Comparison of ENCODE assay signal across 29 cellular contexts in genomic region chr10:7928511-7928910, GRCh38.
"Had no signal": no experiment of that assay in that cellular context is flagged by ENCODE, and none has a peak within 500 bp of the region (broad histone marks: within the 10 kb centered on the region; RNA-seq: fewer than 3 reads in every experiment).

No MANE protein-coding gene starts in this region.

- ATAC-seq: natural killer cell; psoas muscle; right cardiac atrium; right lobe of liver; stimulated activated effector memory CD8-positive, alpha-beta T cell treated with anti-CD3 and anti-CD28 coated beads, Interleukin-12 subunit alpha, Interleukin-12 subunit beta, amount 100 ng/mL, for 72 hours; stimulated activated naive B cell treated with anti-CD40 and anti-IgM and Interleukin-4, amounts not matched to agents 10 μg/mL and 1 μg/mL and 100 μg/mL, for 72 hours had no signal

- H3K36me3 Mint-ChIP-seq: natural killer cell; neural progenitor cell; stimulated activated effector memory CD8-positive, alpha-beta T cell treated with anti-CD3 and anti-CD28 coated beads, Interleukin-12 subunit alpha, Interleukin-12 subunit beta, amount 100 ng/mL, for 72 hours; stimulated activated naive B cell treated with anti-CD40 and anti-IgM and Interleukin-4, amounts not matched to agents 10 μg/mL and 1 μg/mL and 100 μg/mL, for 72 hours had no signal

- H3K4me2 ChIP-seq: neural progenitor cell had no signal

- H3K27ac ChIP-seq: neural progenitor cell, ovary, parathyroid adenoma, psoas muscle, right lobe of liver, sigmoid colon, stomach, thoracic aorta, thyroid gland, tibial nerve, upper lobe of left lung, vagina had no signal

- H3K27me3 ChIP-seq: neural progenitor cell, ovary, right lobe of liver, sigmoid colon, stomach, thyroid gland, tibial nerve, upper lobe of left lung, vagina had no signal

- H3K9me3 Mint-ChIP-seq: natural killer cell; nephron; neural progenitor cell; stimulated activated effector memory CD8-positive, alpha-beta T cell treated with anti-CD3 and anti-CD28 coated beads, Interleukin-12 subunit alpha, Interleukin-12 subunit beta, amount 100 ng/mL, for 72 hours; stimulated activated naive B cell treated with anti-CD40 and anti-IgM and Interleukin-4, amounts not matched to agents 10 μg/mL and 1 μg/mL and 100 μg/mL, for 72 hours; stimulated activated naive CD8-positive, alpha-beta T cell treated with anti-CD3 and anti-CD28 coated beads, Interleukin-15, Interleukin-2, amounts not matched to agents 100 ng/mL and 50 ng/mL, for 24 hours had no signal

- H3K4me1 ChIP-seq: neural progenitor cell, stomach, tibial nerve, upper lobe of left lung, vagina had no signal

- H3K36me3 ChIP-seq: neural progenitor cell, ovary, right lobe of liver, sigmoid colon, stomach, thoracic aorta, thyroid gland, tibial nerve, upper lobe of left lung, vagina had no signal

- H2AFZ ChIP-seq: neural progenitor cell, parathyroid adenoma had no signal

- H3K4me3 Mint-ChIP-seq: natural killer cell; nephron; neural progenitor cell; stimulated activated effector memory CD8-positive, alpha-beta T cell treated with anti-CD3 and anti-CD28 coated beads, Interleukin-12 subunit alpha, Interleukin-12 subunit beta, amount 100 ng/mL, for 72 hours; stimulated activated naive B cell treated with anti-CD40 and anti-IgM and Interleukin-4, amounts not matched to agents 10 μg/mL and 1 μg/mL and 100 μg/mL, for 72 hours; stimulated activated naive CD8-positive, alpha-beta T cell treated with anti-CD3 and anti-CD28 coated beads, Interleukin-15, Interleukin-2, amounts not matched to agents 100 ng/mL and 50 ng/mL, for 24 hours had no signal

- FAIRE-seq: urothelium cell line had no signal

- DNase-seq: natural killer cell; occipital lobe; ovary; posterior cingulate gyrus; psoas muscle; right cardiac atrium; right lobe of liver; sigmoid colon; small intestine; stimulated activated CD4-positive, alpha-beta T cell treated with anti-CD3 and anti-CD28 coated beads, Interleukin-15, amount 100 ng/mL, for 24 hours; stimulated activated CD4-positive, alpha-beta T cell treated with anti-CD3 and anti-CD28 coated beads, Interleukin-2, amount 100 ng/mL, for 24 hours; stimulated activated CD4-positive, alpha-beta T cell treated with anti-CD3 and anti-CD28 coated beads, Interleukin-2, amount 100 ng/mL, for 48 hours; stimulated activated CD4-positive, alpha-beta T cell treated with anti-CD3 and anti-CD28 coated beads, Interleukin-4, amount 100 ng/mL, for 24 hours; stimulated activated naive B cell treated with anti-CD40 and anti-IgM and Interleukin-4, amounts not matched to agents 10 μg/mL and 1 μg/mL and 100 μg/mL, for 72 hours; stimulated activated naive CD4-positive, alpha-beta T cell treated with Interleukin-2 at 50 U/mL for 16 hours; stomach; thyroid gland; trophoblast cell; upper lobe of left lung had no signal

- H3K27me3 Mint-ChIP-seq: progenitor cell of endocrine pancreas; stimulated activated naive B cell treated with anti-CD40 and anti-IgM and Interleukin-4, amounts not matched to agents 10 μg/mL and 1 μg/mL and 100 μg/mL, for 72 hours; stimulated activated naive CD8-positive, alpha-beta T cell treated with anti-CD3 and anti-CD28 coated beads, Interleukin-15, Interleukin-2, amounts not matched to agents 100 ng/mL and 50 ng/mL, for 24 hours had no signal

- H3K9ac ChIP-seq: neural progenitor cell, parathyroid adenoma had no signal

- H3K27ac Mint-ChIP-seq: natural killer cell; nephron; neural progenitor cell; progenitor cell of endocrine pancreas; stimulated activated effector memory CD8-positive, alpha-beta T cell treated with anti-CD3 and anti-CD28 coated beads, Interleukin-12 subunit alpha, Interleukin-12 subunit beta, amount 100 ng/mL, for 72 hours; stimulated activated naive B cell treated with anti-CD40 and anti-IgM and Interleukin-4, amounts not matched to agents 10 μg/mL and 1 μg/mL and 100 μg/mL, for 72 hours; stimulated activated naive CD8-positive, alpha-beta T cell treated with anti-CD3 and anti-CD28 coated beads, Interleukin-15, Interleukin-2, amounts not matched to agents 100 ng/mL and 50 ng/mL, for 24 hours had no signal

- H3K4me3 ChIP-seq: neural progenitor cell, ovary, psoas muscle, right lobe of liver, sigmoid colon, stomach, thoracic aorta, thyroid gland, tibial nerve, upper lobe of left lung, vagina had no signal

- H3K9me3 ChIP-seq: ovary, psoas muscle, right lobe of liver, sigmoid colon, stomach, thoracic aorta, thyroid gland, tibial nerve, upper lobe of left lung, vagina had no signal

- H3K4me1 Mint-ChIP-seq: nephron, neural progenitor cell had no signal
